ENCODE assay signal across 1 cellular context in genomic region chr2:176001903-176002683, GRCh38.
TF ChIP-seq lines count a peak whose summit lies in the region.

TSS of gene LNPK (minus strand) at chr2:176002267. CDS start at chr2:175995584, 6,683 bp downstream.

TF ChIP-seq in K562, 482 proteins besides CTCF, POLR2A, EP300 and RAD21 (continued from another document and continues in another):
- TF ChIP-seq SAP30 (IDR thresholded peaks at IDR 0.05; ENCODE audit: borderline replicate concordance, insufficient read depth, low read depth, low read length, poor library complexity, severe bottlenecking) (peak; percentile 86), POLR2G (IDR thresholded peaks at IDR 0.05; ENCODE audit: low read depth, low read length) (peak; percentile 100), IFI16 (CRISPR knock-in tag; IDR thresholded peaks at IDR 0.05) (no peak), SAFB2 (IDR thresholded peaks at IDR 0.05; ENCODE audit: borderline replicate concordance, low read depth, low read length, severe bottlenecking) (no peak), ZFP30 (CRISPR knock-in tag; IDR thresholded peaks at IDR 0.05; ENCODE audit: borderline replicate concordance) (no peak), PHTF2 (CRISPR knock-in tag; IDR thresholded peaks at IDR 0.05) (no peak), ZNF444 (CRISPR knock-in tag; IDR thresholded peaks at IDR 0.05) (no peak), TCF7L2 (IDR thresholded peaks at IDR 0.05; ENCODE audit: low read depth, low read length) (no peak), NR2C1 (IDR thresholded peaks at IDR 0.05) (peak; percentile 40; the same call in 1 of the 2 replicates), NR2C1 (tag; IDR thresholded peaks at IDR 0.05) (no peak), NR4A1 (CRISPR knock-in tag; IDR thresholded peaks at IDR 0.05) (no peak; the same call in 1 of the 2 replicates), NR4A1 (tag; IDR thresholded peaks at IDR 0.05) (no peak; the same call in 1 of the 2 replicates), TCF7 (IDR thresholded peaks at IDR 0.05; ENCODE audit: borderline replicate concordance) (peak; percentile 78; the same call in 1 of the 2 replicates), ZC3H11A (IDR thresholded peaks at IDR 0.05; ENCODE audit: low read depth, low read length) (no peak), HMGN3 (IDR thresholded peaks at IDR 0.05; ENCODE audit: borderline replicate concordance, extremely low read depth, insufficient read length, low read depth, low read length) (peak; percentile 98), PTBP1 (IDR thresholded peaks at IDR 0.05; ENCODE audit: low read depth, low read length) (no peak), FOXK1 (CRISPR knock-in tag; IDR thresholded peaks at IDR 0.05; ENCODE audit: borderline replicate concordance) (0 out of 2 replicates have a peak, but pooled peaks have one; percentile 21), ZNF354B (CRISPR knock-in tag; IDR thresholded peaks at IDR 0.05) (no peak), ARNT (IDR thresholded peaks at IDR 0.05) (no peak), PHF20 (IDR thresholded peaks at IDR 0.05; ENCODE audit: partially characterized antibody) (peak; percentile 64), SIX5 (IDR thresholded peaks at IDR 0.05; ENCODE audit: borderline replicate concordance in 1 of 2, insufficient read depth in 1 of 2, low read depth in 1 of 2, low read length in 2 of 2) (no peak), GATA2 (CRISPR knock-in tag; IDR thresholded peaks at IDR 0.05) (peak; percentile 73; the same call in 1 of the 2 replicates), POLR3A (IDR thresholded peaks at IDR 0.05; ENCODE audit: borderline replicate concordance, extremely low read depth, insufficient read depth, insufficient read length) (no peak), CSDE1 (IDR thresholded peaks at IDR 0.05) (peak in 1 of 2 experiments; percentile 64; a peak in 2 of 4 replicates), ZKSCAN8 (CRISPR knock-in tag; IDR thresholded peaks at IDR 0.05) (no peak), ZBTB2 (IDR thresholded peaks at IDR 0.05) (no peak), MCM5 (IDR thresholded peaks at IDR 0.05; ENCODE audit: low read depth) (no peak), MTA1 (IDR thresholded peaks at IDR 0.05; ENCODE audit: borderline replicate concordance) (no peak; the same call in 1 of the 2 replicates), BMI1 (IDR thresholded peaks at IDR 0.05; ENCODE audit: low read length) (no peak), KDM1A (IDR thresholded peaks at IDR 0.05) (no peak), BHLHE40 (IDR thresholded peaks at IDR 0.05; ENCODE audit: low read length) (peak; percentile 96), HINFP (tag; conservative IDR thresholded peaks at IDR 0.05; ENCODE audit: low read depth) (0 out of 2 replicates have a peak, but pooled peaks have one; percentile 30), NKRF (IDR thresholded peaks at IDR 0.05; ENCODE audit: borderline replicate concordance) (peak; percentile 70; the same call in 1 of the 2 replicates), PHB2 (IDR thresholded peaks at IDR 0.05; ENCODE audit: low read depth) (no peak), STAT6 (CRISPR knock-in tag; IDR thresholded peaks at IDR 0.05) (no peak), ZBTB12 (CRISPR knock-in tag; IDR thresholded peaks at IDR 0.05) (no peak), ZBTB11 (CRISPR knock-in tag; IDR thresholded peaks at IDR 0.05) (peak in 1 of 3 experiments; percentile 69; a peak in 2 of 6 replicates), ARID4B (CRISPR knock-in tag; IDR thresholded peaks at IDR 0.05) (peak; percentile 56; the same call in 1 of the 2 replicates), STAT5B (CRISPR knock-in tag; IDR thresholded peaks at IDR 0.05) (no peak), TBP (optimal IDR thresholded peaks at IDR 0.05; ENCODE audit: low read depth, low read length) (peak; percentile 79), HDGF (IDR thresholded peaks at IDR 0.05) (no peak)
